Comparison of ENCODE assay signal across 8 cellular contexts in genomic region chr1:201538618-201539551, GRCh38. TPM values are rescaled to one million over a fixed set of nuclear protein-coding genes. Genes with fewer than 3 reads are reported as not detected.
DNase-seq lines count a peak whose midpoint lies in the region; ATAC-seq and TF ChIP-seq lines count a peak whose summit lies in the region.

A gene with protein sequence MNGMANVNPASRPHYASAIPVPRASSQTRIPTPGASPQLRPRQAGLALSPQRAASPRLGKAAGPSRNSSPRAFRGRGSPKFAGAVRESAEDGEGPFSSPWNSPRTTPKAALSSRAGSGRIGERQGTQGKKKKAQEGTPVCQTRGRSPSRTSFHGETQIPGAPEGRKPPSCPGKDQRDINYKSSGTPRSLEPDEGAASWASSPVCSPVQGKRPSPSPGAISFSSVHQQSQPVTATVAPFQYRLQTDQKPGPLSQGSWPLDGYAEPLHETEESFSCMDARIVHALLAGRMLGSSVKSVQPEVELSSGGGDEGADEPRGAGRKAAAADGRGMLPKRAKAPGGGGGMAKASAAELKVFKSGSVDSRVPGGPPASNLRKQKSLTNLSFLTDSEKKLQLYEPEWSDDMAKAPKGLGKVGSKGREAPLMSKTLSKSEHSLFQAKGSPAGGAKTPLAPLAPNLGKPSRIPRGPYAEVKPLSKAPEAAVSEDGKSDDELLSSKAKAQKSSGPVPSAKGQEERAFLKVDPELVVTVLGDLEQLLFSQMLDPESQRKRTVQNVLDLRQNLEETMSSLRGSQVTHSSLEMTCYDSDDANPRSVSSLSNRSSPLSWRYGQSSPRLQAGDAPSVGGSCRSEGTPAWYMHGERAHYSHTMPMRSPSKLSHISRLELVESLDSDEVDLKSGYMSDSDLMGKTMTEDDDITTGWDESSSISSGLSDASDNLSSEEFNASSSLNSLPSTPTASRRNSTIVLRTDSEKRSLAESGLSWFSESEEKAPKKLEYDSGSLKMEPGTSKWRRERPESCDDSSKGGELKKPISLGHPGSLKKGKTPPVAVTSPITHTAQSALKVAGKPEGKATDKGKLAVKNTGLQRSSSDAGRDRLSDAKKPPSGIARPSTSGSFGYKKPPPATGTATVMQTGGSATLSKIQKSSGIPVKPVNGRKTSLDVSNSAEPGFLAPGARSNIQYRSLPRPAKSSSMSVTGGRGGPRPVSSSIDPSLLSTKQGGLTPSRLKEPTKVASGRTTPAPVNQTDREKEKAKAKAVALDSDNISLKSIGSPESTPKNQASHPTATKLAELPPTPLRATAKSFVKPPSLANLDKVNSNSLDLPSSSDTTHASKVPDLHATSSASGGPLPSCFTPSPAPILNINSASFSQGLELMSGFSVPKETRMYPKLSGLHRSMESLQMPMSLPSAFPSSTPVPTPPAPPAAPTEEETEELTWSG (N-terminal part only) (plus strand): TSS chr1:201539127. CDS start chr1:201622885, 83,758 bp downstream.

- H3K27me3 ChIP-seq in kidney epithelial cell (ENCODE audit: control insufficient read depth, insufficient read depth, low read length) = no peaks in the 10 kb centered on the region

- no peak for TF ChIP-seq POLR2A in GM18505 (IDR thresholded peaks at IDR 0.05; ENCODE audit: borderline replicate concordance, extremely low read depth, insufficient read depth, insufficient read length)

- no peak for TF ChIP-seq CTCF in kidney epithelial cell (IDR thresholded peaks at IDR 0.05; ENCODE audit: insufficient read depth, low read length, poor library complexity, severe bottlenecking)

- H3K4me3 ChIP-seq in GM08714 (ENCODE audit: low read length) (peak within 1 kb of the TSS; percentile 55), kidney epithelial cell (ENCODE audit: low read depth, low read length) (peak within 1 kb of the TSS; percentile 67), skin epidermis (peak within 1 kb of the TSS; percentile 35 to 73 (median 57))

- ATAC-seq in GM18505 (IDR thresholded peaks at IDR 0.05; ENCODE audit: unreplicated experiment) (no peak), HG03108 (IDR thresholded peaks at IDR 0.05; ENCODE audit: unreplicated experiment) (no peak)

- peak within 1 kb of the TSS; percentile 87 for H3K27ac ChIP-seq in cingulate gyrus (ENCODE audit: low read depth, low read length)
- H3K27ac ChIP-seq in skin epidermis = peak within 1 kb of the TSS; percentile 34 to 91 (median 76)

- no peaks in the 10 kb centered on the region for H3K36me3 ChIP-seq in kidney epithelial cell (ENCODE audit: control insufficient read depth, insufficient read depth, low read length)

- DNase-seq in AG08395 (ENCODE audit: low spot score) (peak; percentile 88), kidney epithelial cell (ENCODE audit: low read depth) (no peak)

TF ChIP-seq in PFSK-1, 5 proteins besides CTCF, POLR2A, EP300 and RAD21:
- TF ChIP-seq POLR2AphosphoS5 (IDR thresholded peaks at IDR 0.05; ENCODE audit: low read depth, low read length) (no peak), FOXP2 (optimal IDR thresholded peaks at IDR 0.05; ENCODE audit: borderline replicate concordance, extremely low read depth, extremely low read length, insufficient read depth) (peak; percentile 55)

RNA-seq across cellular contexts. Expression of the gene that starts here (rescaled TPM):
- 17.4 TPM for polyA plus RNA-seq in PFSK-1 (2012; ENCODE audit: insufficient read length, low read depth)
- 37.1 and 43.0 TPM in 2 replicates for total RNA-seq in kidney epithelial cell
